In the genomic region with DNA sequence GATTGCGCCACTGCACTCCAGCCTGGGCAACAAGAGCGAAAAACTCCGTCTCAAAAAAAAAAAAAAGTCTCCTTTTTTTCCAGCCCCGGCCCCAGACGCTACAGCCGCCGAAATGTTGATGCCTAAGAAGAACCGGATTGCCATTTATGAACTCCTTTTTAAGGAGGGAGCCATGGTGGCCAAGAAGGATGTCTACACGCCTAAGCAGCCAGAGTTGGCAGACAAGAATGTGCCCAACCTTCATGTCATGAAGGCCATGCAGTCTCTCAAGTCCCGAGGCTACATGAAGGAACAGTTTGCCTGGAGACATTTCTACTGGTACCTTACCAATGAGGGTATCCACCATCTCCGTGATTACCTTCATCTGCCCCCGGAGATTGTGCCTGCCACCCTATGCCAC, we compare ENCODE assay signal across 7 cellular contexts. TPM values are rescaled to one million over a fixed set of nuclear protein-coding genes. Genes with fewer than 3 reads are reported as not detected.
A peak's percentile ranks its signal among the peaks of the same experiment; 100 is the strongest.
DNase-seq lines count a peak whose midpoint lies in the region; ATAC-seq and TF ChIP-seq lines count a peak whose summit lies in the region.
"Not testable (repeated sequence)": the region's sequence is repeated elsewhere in the genome, so short reads cannot be mapped to it uniquely, and the experiment has no call there.

No MANE protein-coding gene starts in this region.

- TF ChIP-seq POLR2A in IMR-90 (IDR thresholded peaks at IDR 0.05; ENCODE audit: low read depth, low read length), result not testable (repeated sequence)

- H2BK120ac ChIP-seq in IMR-90 (ENCODE audit: low read depth, low read length); mesenchymal stem cell (ENCODE audit: low read depth, low read length); trophoblast cell (ENCODE audit: insufficient read depth, low read length, poor library complexity): not testable (repeated sequence)

- not testable (repeated sequence) for H3K9me2 ChIP-seq in Karpas-422 (replicated peaks; ENCODE audit: insufficient read depth, low read length)

- H4K5ac ChIP-seq in IMR-90 (ENCODE audit: low read depth, low read length), result not testable (repeated sequence)

- H4K12ac ChIP-seq in trophoblast cell (ENCODE audit: low read depth, low read length), result not testable (repeated sequence)

- H4K91ac ChIP-seq in IMR-90 (ENCODE audit: insufficient read depth, low read depth, low read length); mesenchymal stem cell (ENCODE audit: low read length); trophoblast cell (ENCODE audit: low read depth, low read length): not testable (repeated sequence)

- not testable (repeated sequence) for H3K27me3 Mint-ChIP-seq in chondrocyte (ENCODE audit: low read depth); neural crest cell (ENCODE audit: low read depth)

- not testable (repeated sequence) for H3K4me3 ChIP-seq in IMR-90 (ENCODE audit: insufficient read depth, low read depth, low read length); Karpas-422 (ENCODE audit: low read length); Panc1 (ENCODE audit: low read depth in 2 of 2, low read length in 2 of 2); mesenchymal stem cell (ENCODE audit: insufficient read depth in 1 of 2, low read depth in 1 of 2, low read length in 2 of 2); trophoblast cell (ENCODE audit: low read depth, low read length)

- H3K4me1 ChIP-seq in IMR-90 (ENCODE audit: control insufficient read depth, insufficient read depth, low read length), result peaks cover 25% of the 10 kb centered on the region
- H3K4me1 ChIP-seq in Karpas-422 (ENCODE audit: low read length); trophoblast cell (ENCODE audit: control insufficient read depth in 1 of 2, insufficient read depth in 2 of 2, low read length in 2 of 2): not testable (repeated sequence)
- peaks cover 39% of the 10 kb centered on the region for H3K4me1 ChIP-seq in Panc1 (ENCODE audit: control insufficient read depth, insufficient read depth, low read length)
- H3K4me1 ChIP-seq in mesenchymal stem cell (ENCODE audit: control insufficient read depth, insufficient read depth, low read depth, low read length), result peaks cover 16% of the 10 kb centered on the region

- CTCF ChIA-PET in IMR-90 (lab: Yijun Ruan, JAX), result interaction anchor here (0.6 kb wide), 1 partner anchor 1134 kb away, joined by 5 read pairs; no protein-coding TSS in a partner anchor
- CTCF ChIA-PET in Panc1 (lab: Charles Lee), result not testable (repeated sequence)

- not testable (repeated sequence) for H3K4me2 ChIP-seq in IMR-90 (ENCODE audit: low read depth, low read length); Karpas-422 (ENCODE audit: low read depth, low read length, poor library complexity, severe bottlenecking); mesenchymal stem cell (ENCODE audit: low read length, poor library complexity, severe bottlenecking); trophoblast cell (ENCODE audit: low read length)

- H3K79me1 ChIP-seq in IMR-90 (ENCODE audit: low read depth in 1 of 2, low read length in 2 of 2), result peaks cover 0 to 33% of the 10 kb centered on the region in 2 experiments; a peak in 3 of 4 replicates
- H3K79me1 ChIP-seq in mesenchymal stem cell (replicated peaks; ENCODE audit: low read length, poor library complexity, severe bottlenecking); trophoblast cell (ENCODE audit: low read length): not testable (repeated sequence)

- not testable (repeated sequence) for TF ChIP-seq CTCF in IMR-90 (conservative IDR thresholded peaks at IDR 0.05; ENCODE audit: low read depth, low read length); Panc1 (IDR thresholded peaks at IDR 0.05); chondrocyte (IDR thresholded peaks at IDR 0.05); neural crest cell (conservative IDR thresholded peaks at IDR 0.05)

- not testable (repeated sequence) for H3K27ac ChIP-seq in IMR-90 (ENCODE audit: insufficient read depth, low read length); Karpas-422 (ENCODE audit: low read length); mesenchymal stem cell (ENCODE audit: low read length, poor library complexity, severe bottlenecking); trophoblast cell (ENCODE audit: low read depth, low read length)
- H3K27ac ChIP-seq in Panc1 (ENCODE audit: low read length), result 0 out of 2 replicates have a peak overlapping the region, but pooled peaks have one; percentile 45

- H3K9me3 ChIP-seq in IMR-90 (ENCODE audit: control insufficient read depth, insufficient read depth, low read length); Karpas-422 (ENCODE audit: low read length); Panc1 (ENCODE audit: control insufficient read depth, insufficient read depth, low read depth, low read length); mesenchymal stem cell (ENCODE audit: control insufficient read depth, low read length); trophoblast cell (ENCODE audit: insufficient read depth, low read depth, low read length): not testable (repeated sequence)

- not testable (repeated sequence) for TF ChIP-seq RAD21 in IMR-90 (IDR thresholded peaks at IDR 0.05; ENCODE audit: low read length)

- not testable (repeated sequence) for H3K56ac ChIP-seq in IMR-90 (ENCODE audit: extremely low read depth, insufficient read depth, low read length)

- WGBS in IMR-90 (ENCODE audit: extremely low coverage in 2 of 2, insufficient read length in 1 of 2), 2 experiments, result 100% methylated on average over 3 of the region's 12 CpGs; no CpG with 5 or more reads in 1 of the 2 experiments
- WGBS in mesenchymal stem cell, result 99% methylated on average over 12 of the region's 12 CpGs
- no CpG with 5 or more reads among the region's 12 CpGs for WGBS in trophoblast cell (ENCODE audit: extremely low coverage, insufficient coverage, insufficient read length)

- H2BK5ac ChIP-seq in IMR-90 (ENCODE audit: low read depth, low read length, poor library complexity, severe bottlenecking); mesenchymal stem cell (ENCODE audit: low read depth, low read length, poor library complexity, severe bottlenecking); trophoblast cell (ENCODE audit: low read depth, low read length, poor library complexity): not testable (repeated sequence)

- H2AK5ac ChIP-seq in IMR-90 (ENCODE audit: low read depth, low read length) (peak overlapping the region; percentile 26; the same call in 1 of the 2 replicates), mesenchymal stem cell (ENCODE audit: low read length, severe bottlenecking) (peak overlapping the region; percentile 56)
- not testable (repeated sequence) for H2AK5ac ChIP-seq in trophoblast cell (ENCODE audit: low read length)

- H4K20me1 ChIP-seq in IMR-90 (ENCODE audit: insufficient read depth, low read length); Karpas-422 (ENCODE audit: insufficient read depth, low read depth, low read length): not testable (repeated sequence)

- H3K4me3 Mint-ChIP-seq in chondrocyte (ENCODE audit: unreplicated experiment), result not testable (repeated sequence)
- peak overlapping the region; percentile 35 for H3K4me3 Mint-ChIP-seq in neural crest cell

- H3K4ac ChIP-seq in IMR-90 (ENCODE audit: low read depth, low read length); trophoblast cell (ENCODE audit: low read depth, low read length): not testable (repeated sequence)
- H3K4ac ChIP-seq in mesenchymal stem cell (ENCODE audit: low read depth in 1 of 2, low read length in 2 of 2), result peak overlapping the region; percentile 59 to 85

- dilution Hi-C loops in IMR-90 (cut with HindIII; ENCODE audit: low sequenced_read_pairs, unreplicated experiment), result not testable (repeated sequence)

- H2BK12ac ChIP-seq in mesenchymal stem cell (ENCODE audit: low read length in 2 of 2), result peak overlapping the region; percentile 3 to 94
- not testable (repeated sequence) for H2BK12ac ChIP-seq in trophoblast cell (ENCODE audit: low read length)

- not testable (repeated sequence) for H3K18ac ChIP-seq in IMR-90 (ENCODE audit: low read depth, low read length); trophoblast cell (ENCODE audit: low read length)
- H3K18ac ChIP-seq in mesenchymal stem cell (ENCODE audit: low read depth in 1 of 2, low read length in 2 of 2), result peak overlapping the region in 1 of 2 experiments; percentile 81

- peak overlapping the region; percentile 29 for H3K27ac Mint-ChIP-seq in chondrocyte (ENCODE audit: unreplicated experiment)
- not testable (repeated sequence) for H3K27ac Mint-ChIP-seq in neural crest cell (ENCODE audit: unreplicated experiment)

- not testable (repeated sequence) for H3K27me3 ChIP-seq in IMR-90 (ENCODE audit: control insufficient read depth, insufficient read depth, low read length); Karpas-422 (ENCODE audit: low read length); Panc1 (ENCODE audit: control insufficient read depth, insufficient read depth, low read length); mesenchymal stem cell (ENCODE audit: control insufficient read depth in 1 of 2, insufficient read depth in 1 of 2, low read length in 2 of 2); trophoblast cell (ENCODE audit: insufficient read depth, low read length)

- H3K79me2 ChIP-seq in Karpas-422 (ENCODE audit: low read length); trophoblast cell (ENCODE audit: control insufficient read depth, insufficient read depth, low read length, poor library complexity): not testable (repeated sequence)

- BruUV-seq in IMR-90 (replicated peaks; lab: Mats Ljungman, UMichigan); Panc1 (replicated peaks; lab: Mats Ljungman, UMichigan): not testable (repeated sequence)

- H3K14ac ChIP-seq in IMR-90 (replicated peaks; ENCODE audit: low read depth, low read length); mesenchymal stem cell (ENCODE audit: low read length in 2 of 2); trophoblast cell (ENCODE audit: low read length): not testable (repeated sequence)

- H2BK20ac ChIP-seq in IMR-90 (ENCODE audit: low read depth, low read length), result not testable (repeated sequence)

- H3K36me3 Mint-ChIP-seq in chondrocyte (ENCODE audit: low read depth); neural crest cell (ENCODE audit: low read depth): not testable (repeated sequence)

- intact Hi-C loops in IMR-90 (cut with micrococcal nuclease); Panc1 (cut with micrococcal nuclease; ENCODE audit: unreplicated experiment): not testable (repeated sequence)

- H3K9me1 ChIP-seq in IMR-90 (ENCODE audit: insufficient read depth, low read length), result peaks cover 11% of the 10 kb centered on the region

- H3K9me3 Mint-ChIP-seq in chondrocyte (ENCODE audit: low read depth); neural crest cell: not testable (repeated sequence)

- POLR2A ChIA-PET in IMR-90 (lab: Charles Lee; ENCODE audit: unreplicated experiment); Panc1 (lab: Charles Lee): not testable (repeated sequence)

- H3K9ac ChIP-seq in IMR-90 (ENCODE audit: low read depth, low read length); Karpas-422 (ENCODE audit: low read length); mesenchymal stem cell (ENCODE audit: low read length); trophoblast cell (ENCODE audit: low read length): not testable (repeated sequence)

- H3K4me1 Mint-ChIP-seq in chondrocyte (ENCODE audit: low read depth), result peaks cover 72% of the 10 kb centered on the region
- H3K4me1 Mint-ChIP-seq in neural crest cell, result peaks cover 32% of the 10 kb centered on the region

- not testable (repeated sequence) for H3K23ac ChIP-seq in IMR-90 (ENCODE audit: low read depth, low read length); mesenchymal stem cell (ENCODE audit: low read length in 2 of 2); trophoblast cell (ENCODE audit: low read length)

- not testable (repeated sequence) for DNase-seq in IMR-90; Panc1 (ENCODE audit: low read depth, low spot score); chondrocyte (ENCODE audit: low spot score); mesenchymal stem cell; neural crest cell (ENCODE audit: low read depth, low spot score)
- DNase-seq in Karpas-422 (peak; percentile 15), trophoblast cell (peak; percentile 77 to 91)

- in situ Hi-C loops in IMR-90 (cut with MboI; ENCODE audit: low sequenced_read_pairs); Panc1 (cut with HindIII; ENCODE audit: low pct_unique_long_range_greater_than_20kb, low sequenced_read_pairs): not testable (repeated sequence)

- H2AK9ac ChIP-seq in IMR-90 (replicated peaks; ENCODE audit: low read depth, low read length, poor library complexity), result not testable (repeated sequence)

- H4K8ac ChIP-seq in IMR-90 (ENCODE audit: low read depth in 2 of 2, low read length in 2 of 2); mesenchymal stem cell (ENCODE audit: low read length); trophoblast cell (ENCODE audit: low read depth, low read length): not testable (repeated sequence)

- H2AFZ ChIP-seq in IMR-90 (replicated peaks; ENCODE audit: low read length, poor library complexity); Karpas-422 (ENCODE audit: low read length); mesenchymal stem cell (ENCODE audit: low read depth, low read length); trophoblast cell (ENCODE audit: insufficient read depth, low read length, poor library complexity): not testable (repeated sequence)

- H2BK15ac ChIP-seq in IMR-90 (ENCODE audit: low read depth, low read length); mesenchymal stem cell (ENCODE audit: low read depth, poor library complexity, severe bottlenecking): not testable (repeated sequence)

- not testable (repeated sequence) for ATAC-seq in IMR-90 (ENCODE audit: low read depth); Panc1

- not testable (repeated sequence) for H3K36me3 ChIP-seq in IMR-90 (ENCODE audit: control insufficient read depth, insufficient read depth, low read length); Karpas-422 (ENCODE audit: insufficient read depth, low read length); Panc1 (ENCODE audit: control insufficient read depth, insufficient read depth, low read length); mesenchymal stem cell (ENCODE audit: control insufficient read depth in 1 of 2, insufficient read depth in 2 of 2, low read depth in 1 of 2, low read length in 2 of 2); trophoblast cell (ENCODE audit: control insufficient read depth in 1 of 2, insufficient read depth in 2 of 2, low read length in 2 of 2)

RNA-seq across cellular contexts. Expression of a gene that starts 6.6 kb away (rescaled TPM):
- total RNA-seq in IMR-90 (2012; rRNA removed), result 6,979 and 8,412 TPM in 2 replicates
- 6,722 and 7,454 TPM in 2 replicates for polyA plus RNA-seq in IMR-90 (2012; rRNA removed)
- polyA plus RNA-seq in IMR-90 (2012; cell fraction: cytosol; rRNA removed), result 2,230 and 5,114 TPM in 2 replicates
- polyA plus RNA-seq in IMR-90 (2012; cell fraction: nucleus; rRNA removed; ENCODE audit: low replicate concordance), result 764 and 3,092 TPM in 2 replicates
- total RNA-seq in Karpas-422 (2014; rRNA removed; shearing (Covaris generic); ENCODE audit: low replicate concordance), result 5.5 and 6.7 TPM in 2 replicates
- 1,903 TPM for total RNA-seq in Panc1 (2021; ENCODE audit: unreplicated experiment)
- 1,847 TPM for polyA plus RNA-seq in Panc1 (2012; ENCODE audit: insufficient read length)
- total RNA-seq in chondrocyte, result 2,649 to 2,819 TPM (median 2,779 TPM) in 3 replicates
- 2,051 TPM for polyA plus RNA-seq in mesenchymal stem cell (2013, experiment 1 of 2)
- 2,053 TPM for polyA plus RNA-seq in mesenchymal stem cell (2013, experiment 2 of 2)
- 122 and 129 TPM in 2 replicates for total RNA-seq in neural crest cell
- 2,156 and 2,172 TPM in 2 replicates for polyA plus RNA-seq in trophoblast cell (2013)

Comparison
In these comparisons a context has a peak if more than half of its experiments do, and no peak if none do; other contexts are left out.
1. RNA of a gene that starts 6.6 kb away (total RNA-seq): 6,979 to 8,412 TPM in IMR-90, 2,649 to 2,819 TPM in chondrocyte, 1,903 TPM in Panc1 (single experiment) and 122 to 129 TPM in neural crest cell; 5.5 to 6.7 TPM in Karpas-422; every median in the first group is over 10 times any median in the second.